ENCODE assay signal across 9 cellular contexts in the genomic region with DNA sequence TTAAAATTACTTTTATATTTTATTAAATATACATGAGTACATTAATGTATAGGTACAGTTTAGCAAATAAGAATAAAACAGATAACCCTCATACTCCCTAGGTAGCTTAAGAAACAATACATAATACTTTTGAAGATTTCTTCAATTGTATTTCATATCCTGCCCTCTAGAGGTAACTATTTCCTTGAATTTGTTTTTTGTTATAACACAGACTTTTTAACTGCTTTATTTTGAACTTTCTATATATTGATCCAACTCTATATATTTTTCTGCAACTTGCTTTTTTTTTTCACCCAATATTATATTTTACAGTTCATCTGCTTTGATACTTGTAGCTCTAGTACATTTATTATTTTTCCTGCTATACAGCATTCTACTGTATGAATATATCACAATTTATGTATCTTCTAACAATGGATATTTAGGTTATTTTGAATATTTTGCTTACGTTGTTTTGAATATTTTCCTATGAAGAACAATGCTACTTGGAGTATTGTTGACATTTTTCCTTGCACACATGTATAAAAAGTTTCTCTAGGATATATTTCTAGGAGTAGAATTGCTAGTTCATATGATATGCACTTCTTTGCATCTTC.
DNase-seq lines count a peak whose midpoint lies in the region; ATAC-seq and TF ChIP-seq lines count a peak whose summit lies in the region.
"Had no signal": no experiment of that assay in that cellular context is flagged by ENCODE, and none has a peak within 500 bp of the region (broad histone marks: within the 10 kb centered on the region; RNA-seq: fewer than 3 reads in every experiment).

No MANE protein-coding gene starts in this region.

- no peak for TF ChIP-seq POLR2A in spleen (IDR thresholded peaks at IDR 0.05)

- 65 to 84% (median 77%) methylated on average over 1 of the region's 1 CpG for WGBS in spleen, 5 donors

- no peaks in the 10 kb centered on the region for H3K27me3 ChIP-seq in spleen (replicated peaks in 1 of 7)

- no peaks in the 10 kb centered on the region for H3K4me1 ChIP-seq in spleen

- no peaks in the 10 kb centered on the region for H3K36me3 Mint-ChIP-seq in effector memory CD8-positive, alpha-beta T cell (ENCODE audit: insufficient read depth)

- no peaks in the 10 kb centered on the region for H3K9me3 ChIP-seq in spleen

- H3K4me3 ChIP-seq in spleen, result no peak overlapping the region

- peak; percentile 62 for ATAC-seq in effector memory CD8-positive, alpha-beta T cell (replicated peaks)
- no peak for ATAC-seq in GM21723 (IDR thresholded peaks at IDR 0.05; ENCODE audit: unreplicated experiment)

- no peak overlapping the region for H3K4me3 Mint-ChIP-seq in effector memory CD8-positive, alpha-beta T cell
- H3K4me3 Mint-ChIP-seq: CD8-positive, alpha-beta memory T cell had no signal

- H3K4me1 Mint-ChIP-seq in effector memory CD8-positive, alpha-beta T cell (ENCODE audit: low read depth in 2 of 2), result no peaks in the 10 kb centered on the region

- no peak overlapping the region for H3K27ac ChIP-seq in spleen

- no peaks in the 10 kb centered on the region for H3K36me3 ChIP-seq in spleen

- no peaks in the 10 kb centered on the region for H3K9me3 Mint-ChIP-seq in effector memory CD8-positive, alpha-beta T cell

- no peak overlapping the region for H3K27ac Mint-ChIP-seq in effector memory CD8-positive, alpha-beta T cell
- H3K27ac Mint-ChIP-seq: CD8-positive, alpha-beta memory T cell had no signal

- peak in 6 of 11 experiments; percentile 13 to 37 (median 21) for TF ChIP-seq CTCF in spleen (IDR thresholded peaks at IDR 0.05 in 8 of 11, conservative IDR thresholded peaks at IDR 0.05 in 3 of 11)

- intact Hi-C loops in spleen (cut with DNase I; ENCODE audit: low total_unique reads), result loop anchor here (5.0 kb wide), 1 partner anchor 370 kb away; no protein-coding TSS in a partner anchor

- no peaks in the 10 kb centered on the region for H3K27me3 Mint-ChIP-seq in effector memory CD8-positive, alpha-beta T cell
- H3K27me3 Mint-ChIP-seq: CD8-positive, alpha-beta memory T cell had no signal

- DNase-seq in NOMO-1 treated with DMSO at 0.1 percent for 48 hours (lab: John Stamatoyannopoulos, UW; ENCODE audit: unreplicated experiment) (peak; percentile 15), NOMO-1 treated with dmso at 0.1 percent for 144 hours (lab: John Stamatoyannopoulos, UW; ENCODE audit: unreplicated experiment) (no peak), LoVo (ENCODE audit: low spot score) (peak; percentile 33), spleen (no peak), NK-92 (lab: John Stamatoyannopoulos, UW; ENCODE audit: unreplicated experiment) (no peak)
- no peak for DNase-seq in effector memory CD8-positive, alpha-beta T cell
- no peak for DNase-seq in effector CD8-positive, alpha-beta T cell (lab: John Stamatoyannopoulos, UW)

Comparison
In these comparisons a context has a peak if more than half of its experiments do, and no peak if none do; other contexts are left out.
1. DNase-seq: peak in NOMO-1 treated with DMSO at 0.1 percent for 48 hours (single experiment) and LoVo (single experiment); none in NOMO-1 treated with dmso at 0.1 percent for 144 hours (single experiment), effector memory CD8-positive, alpha-beta T cell (0 of 3), spleen (single experiment), effector CD8-positive, alpha-beta T cell (single experiment) and NK-92 (single experiment).